ENCODE assay signal across 16 cellular contexts in the genomic region with DNA sequence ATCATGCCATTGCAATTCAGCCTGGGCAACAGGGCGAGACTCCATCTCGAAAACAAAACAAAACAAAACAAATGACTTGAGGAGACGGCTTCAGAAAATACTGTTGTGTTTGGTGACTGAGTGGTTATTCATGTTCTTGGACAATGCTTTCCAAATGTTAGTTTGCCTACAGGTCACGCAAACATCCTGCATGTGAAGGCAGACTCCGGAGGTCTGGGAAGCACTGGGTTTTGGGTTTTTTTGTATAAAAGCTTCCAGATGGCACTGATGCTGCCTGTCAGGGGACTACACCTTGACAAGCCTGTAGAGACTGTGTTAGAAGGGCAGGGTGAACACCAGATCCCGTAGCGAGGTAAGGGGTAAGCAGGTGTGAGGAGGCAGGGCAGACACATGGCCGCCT.
DNase-seq lines count a peak whose midpoint lies in the region; ATAC-seq and TF ChIP-seq lines count a peak whose summit lies in the region.
"Had no signal": no experiment of that assay in that cellular context is flagged by ENCODE, and none has a peak within 500 bp of the region (broad histone marks: within the 10 kb centered on the region; RNA-seq: fewer than 3 reads in every experiment).

No MANE protein-coding gene starts in this region.

- no peak overlapping the region for H2AFZ ChIP-seq in fibroblast of lung (ENCODE audit: low read length)

- H3K27me3 ChIP-seq in BJ (ENCODE audit: control insufficient read depth, insufficient read depth, low read length) = no peaks in the 10 kb centered on the region
- H3K27me3 ChIP-seq in fibroblast of lung (ENCODE audit: control insufficient read depth, insufficient read depth, low read length) = no peaks in the 10 kb centered on the region

- POLR2A ChIA-PET in BJ (lab: Charles Lee) = interaction anchor here (0.6 to 1.4 kb wide), 3 partner anchors 17 to 270 kb away, joined by 3 to 5 read pairs (median 4); no protein-coding TSS in a partner anchor
- POLR2A ChIA-PET in RWPE1 (lab: Yijun Ruan, JAX; ENCODE audit: low non-redundant PET) = interaction anchor here (0.6 kb wide), 1 partner anchor 404 kb away, joined by 6 read pairs; no protein-coding TSS in a partner anchor

- peak overlapping the region; percentile 56 for H3K27ac ChIP-seq in RWPE1
- H3K27ac ChIP-seq in fibroblast of lung (ENCODE audit: insufficient read depth, low read length) = peak overlapping the region; percentile 75

- no peaks in the 10 kb centered on the region for H3K9me3 ChIP-seq in fibroblast of lung (ENCODE audit: control insufficient read depth, insufficient read depth, low read depth, low read length)
- H3K9me3 ChIP-seq: HAP-1, mucosa of descending colon had no signal

- CTCF ChIA-PET in BJ (lab: Yijun Ruan, JAX) (interaction anchor here (0.7 to 1.3 kb wide), 3 partner anchors 16 to 33 kb away, joined by 3 to 6 read pairs (median 4); no protein-coding TSS in a partner anchor), RWPE1 (lab: Yijun Ruan, JAX) (no interaction called here)

- DNase-seq in BJ (ENCODE audit: low read depth) = peak; percentile 92
- DNase-seq in RWPE1 (ENCODE audit: low spot score) = no peak
- DNase-seq in fibroblast of lung (ENCODE audit: low read depth in 2 of 2) = peak; percentile 52 to 61
- DNase-seq in sciatic nerve (ENCODE audit: low spot score) = no peak
- no peak for DNase-seq in effector CD4-positive, alpha-beta T cell
- DNase-seq in stimulated activated CD8-positive, alpha-beta memory T cell treated with anti-CD3 and anti-CD28 coated beads, Interleukin-4, amount 100 ng/mL, for 48 hours = no peak
- DNase-seq in NCI-H526 treated with DMSO at 0.1 percent for 48 hours (lab: John Stamatoyannopoulos, UW) = no peak
- DNase-seq: activated CD4-positive, alpha-beta T cell treated with anti-CD3 and anti-CD28 coated beads for 4 hours; CD4-positive, alpha-beta T cell; mucosa of descending colon; MV-4-11; stimulated activated CD4-positive, alpha-beta T cell treated with anti-CD3 and anti-CD28 coated beads, Interleukin-4, amount 100 ng/mL, for 1 hour; T-helper 1 cell had no signal

- ATAC-seq in sciatic nerve = peak; percentile 24
- ATAC-seq in HG03097 (IDR thresholded peaks at IDR 0.05; ENCODE audit: low FRiP score, unreplicated experiment) = no peak
- ATAC-seq: mucosa of descending colon; stimulated activated memory B cell treated with anti-CD40 and anti-IgM and Interleukin-4, amounts not matched to agents 10 μg/mL and 1 μg/mL and 100 μg/mL, for 72 hours had no signal

- H3K36me3 ChIP-seq in BJ (ENCODE audit: control insufficient read depth, insufficient read depth, low read length) (peaks cover 7% of the 10 kb centered on the region; the same call in 1 of the 2 replicates), fibroblast of lung (ENCODE audit: control insufficient read depth, insufficient read depth, low read length) (no peaks in the 10 kb centered on the region)
- H3K36me3 ChIP-seq: HAP-1 had no signal

- peaks cover 14% of the 10 kb centered on the region for H3K4me1 ChIP-seq in fibroblast of lung (ENCODE audit: control insufficient read depth, extremely low read depth, insufficient read depth, low read length)
- H3K4me1 ChIP-seq: HAP-1 had no signal

- intact Hi-C loops in sciatic nerve (cut with DNase I) = no loop called here

- H4K20me1 ChIP-seq in fibroblast of lung (ENCODE audit: control insufficient read depth, extremely low read depth, insufficient read depth, low read length) = no peaks in the 10 kb centered on the region

- H3K79me2 ChIP-seq in fibroblast of lung (ENCODE audit: control insufficient read depth, insufficient read depth, low read length) = no peaks in the 10 kb centered on the region

- TF ChIP-seq CTCF in BJ (IDR thresholded peaks at IDR 0.05; ENCODE audit: insufficient read depth, low read depth, low read length) (no peak), RWPE1 (conservative IDR thresholded peaks at IDR 0.05; ENCODE audit: low read depth) (no peak), fibroblast of lung (conservative IDR thresholded peaks at IDR 0.05 in 1 of 2, IDR thresholded peaks at IDR 0.05 in 1 of 2; ENCODE audit: low read depth in 1 of 2, low read length in 2 of 2) (no peak)

- no peak overlapping the region for H3K9ac ChIP-seq in fibroblast of lung (ENCODE audit: insufficient read depth, low read length)

- H3K4me2 ChIP-seq in fibroblast of lung (ENCODE audit: extremely low read depth, insufficient read depth, low read length) = no peak overlapping the region

- H3K4me3 ChIP-seq in BJ (ENCODE audit: low read depth, low read length) = no peak overlapping the region
- H3K4me3 ChIP-seq in fibroblast of lung (replicated peaks in 1 of 4; ENCODE audit: control extremely low read depth in 1 of 4, insufficient read depth in 1 of 4, low read depth in 3 of 4, low read length in 4 of 4) = no peak overlapping the region
- H3K4me3 ChIP-seq: HAP-1, mucosa of descending colon had no signal

Comparison
In these comparisons a context has a peak if more than half of its experiments do, and no peak if none do; other contexts are left out.
1. DNase-seq: peak in BJ (single experiment) and fibroblast of lung (2 of 2); none in RWPE1 (single experiment), sciatic nerve (single experiment), effector CD4-positive, alpha-beta T cell (single experiment), stimulated activated CD8-positive, alpha-beta memory T cell treated with anti-CD3 and anti-CD28 coated beads, Interleukin-4, amount 100 ng/mL, for 48 hours (single experiment) and NCI-H526 treated with DMSO at 0.1 percent for 48 hours (single experiment).